ENCODE assay signal across 10 cellular contexts in the genomic region with DNA sequence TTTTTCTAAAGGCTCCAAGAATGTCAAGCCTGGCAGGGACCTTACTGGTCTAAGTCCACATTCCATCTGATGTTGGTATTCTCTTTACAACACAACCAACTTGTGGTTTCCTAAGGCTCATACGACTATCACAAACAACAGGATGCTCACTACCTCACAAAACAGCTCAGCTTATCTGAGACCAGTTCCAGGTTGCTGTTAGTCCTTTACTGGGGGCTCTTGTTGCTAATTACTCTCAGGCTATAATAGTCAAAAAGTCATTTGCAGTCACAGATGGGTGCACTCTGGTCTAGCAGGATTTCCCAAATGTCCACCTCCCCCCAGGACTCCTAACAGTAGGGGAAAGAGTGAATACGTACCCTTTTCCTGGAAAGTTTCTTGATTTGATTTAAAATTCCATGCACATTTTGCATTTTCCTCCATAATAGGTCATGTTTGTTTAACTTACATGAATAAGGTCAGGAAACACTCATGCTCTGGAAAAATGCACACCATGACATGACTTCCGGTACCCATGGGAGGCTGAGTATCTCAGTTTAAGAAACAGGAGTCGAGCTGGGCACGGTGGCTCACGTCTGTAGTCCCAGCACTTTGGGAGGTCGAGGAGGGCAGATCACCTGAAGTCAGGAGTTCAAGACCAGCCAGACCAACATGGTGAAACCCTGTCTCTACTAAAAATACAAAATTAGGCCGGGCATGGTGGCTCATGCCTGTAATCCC. TPM values are rescaled to one million over a fixed set of nuclear protein-coding genes. Genes with fewer than 3 reads are reported as not detected.
A peak's percentile ranks its signal among the peaks of the same experiment; 100 is the strongest.
DNase-seq lines count a peak whose midpoint lies in the region; ATAC-seq and TF ChIP-seq lines count a peak whose summit lies in the region.
"Had no signal": no experiment of that assay in that cellular context is flagged by ENCODE, and none has a peak within 500 bp of the region (broad histone marks: within the 10 kb centered on the region; RNA-seq: fewer than 3 reads in every experiment).

No MANE protein-coding gene starts in this region.

- no peaks in the 10 kb centered on the region for H3K27me3 Mint-ChIP-seq in activated T-helper 1 cell treated with anti-CD3 and anti-CD28 coated beads, Interleukin-12 subunit alpha, Interleukin-12 subunit beta, Interleukin-2, Interleukin-4 antibody, amounts not matched to agents 30 ng/mL and 10 ng/mL and 1 ng/mL, durations not matched to agents 14 hours and 24 hours and 36 hours (ENCODE audit: insufficient read depth)

- H3K27ac ChIP-seq in gastroesophageal sphincter = no peak overlapping the region
- H3K27ac ChIP-seq in transverse colon = peak overlapping the region in 1 of 4 donors; percentile 4
- no peak overlapping the region for H3K27ac ChIP-seq in ovary
- H3K27ac ChIP-seq: epithelial cell of prostate had no signal

- H3K27me3 ChIP-seq in gastroesophageal sphincter (peaks cover 6% of the 10 kb centered on the region), transverse colon (no peaks in the 10 kb centered on the region), ovary (no peaks in the 10 kb centered on the region)

- peaks cover 48% of the 10 kb centered on the region for H3K4me1 Mint-ChIP-seq in activated T-helper 1 cell treated with anti-CD3 and anti-CD28 coated beads, Interleukin-12 subunit alpha, Interleukin-12 subunit beta, Interleukin-2, Interleukin-4 antibody, amounts not matched to agents 30 ng/mL and 10 ng/mL and 1 ng/mL, durations not matched to agents 14 hours and 24 hours and 36 hours (ENCODE audit: low read depth)

- peak; percentile 43 for ATAC-seq in gastroesophageal sphincter
- ATAC-seq in HG02885 (IDR thresholded peaks at IDR 0.05; ENCODE audit: poor library complexity, unreplicated experiment) = no peak

- H3K36me3 ChIP-seq in gastroesophageal sphincter (no peaks in the 10 kb centered on the region), transverse colon (no peaks in the 10 kb centered on the region), ovary (no peaks in the 10 kb centered on the region)

- peak overlapping the region; percentile 99 for H3K27ac Mint-ChIP-seq in activated T-helper 1 cell treated with anti-CD3 and anti-CD28 coated beads, Interleukin-12 subunit alpha, Interleukin-12 subunit beta, Interleukin-2, Interleukin-4 antibody, amounts not matched to agents 30 ng/mL and 10 ng/mL and 1 ng/mL, durations not matched to agents 14 hours and 24 hours and 36 hours

- peak overlapping the region; percentile 81 for H3K4me3 Mint-ChIP-seq in activated T-helper 1 cell treated with anti-CD3 and anti-CD28 coated beads, Interleukin-12 subunit alpha, Interleukin-12 subunit beta, Interleukin-2, Interleukin-4 antibody, amounts not matched to agents 30 ng/mL and 10 ng/mL and 1 ng/mL, durations not matched to agents 14 hours and 24 hours and 36 hours

- no peaks in the 10 kb centered on the region for H3K4me1 ChIP-seq in gastroesophageal sphincter
- H3K4me1 ChIP-seq in transverse colon = no peaks in the 10 kb centered on the region
- H3K4me1 ChIP-seq in ovary (ENCODE audit: insufficient read depth) = no peaks in the 10 kb centered on the region

- H3K9me3 Mint-ChIP-seq in activated T-helper 1 cell treated with anti-CD3 and anti-CD28 coated beads, Interleukin-12 subunit alpha, Interleukin-12 subunit beta, Interleukin-2, Interleukin-4 antibody, amounts not matched to agents 30 ng/mL and 10 ng/mL and 1 ng/mL, durations not matched to agents 14 hours and 24 hours and 36 hours = no peaks in the 10 kb centered on the region

- no peak for TF ChIP-seq CTCF in gastroesophageal sphincter (IDR thresholded peaks at IDR 0.05)
- no peak for TF ChIP-seq CTCF in transverse colon (IDR thresholded peaks at IDR 0.05)
- TF ChIP-seq CTCF in ovary (IDR thresholded peaks at IDR 0.05) = no peak

- in situ Hi-C loops in transverse colon (cut with MboI; ENCODE audit: low pct_ligation_motif_present in 1 of 4, low pct_unique_long_range_greater_than_20kb in 1 of 4, low sequenced_read_pairs in 3 of 4) = no loop called here

- intact Hi-C loops in activated T-helper 1 cell treated with anti-CD3 and anti-CD28 coated beads, Interleukin-12 subunit alpha, Interleukin-12 subunit beta, Interleukin-2, Interleukin-4 antibody, amounts not matched to agents 30 ng/mL and 10 ng/mL and 1 ng/mL, durations not matched to agents 14 hours and 24 hours and 36 hours (cut with micrococcal nuclease) = no loop called here
- intact Hi-C loops in transverse colon (cut with DNase I; ENCODE audit: low total_unique reads) = no loop called here
- intact Hi-C loops in ovary (cut with DNase I) = no loop called here

- peak in 4 of 6 experiments; percentile 19 to 50 (median 34) for DNase-seq in stimulated activated naive CD4-positive, alpha-beta T cell (lab: John Stamatoyannopoulos, UW)
- no peak for DNase-seq in stimulated activated naive CD4-positive, alpha-beta T cell treated with Interleukin-2 at 50 U/mL for 16 hours (lab: John Stamatoyannopoulos, UW)
- no peak for DNase-seq in activated T-helper 1 cell treated with anti-CD3 and anti-CD28 coated beads, Interleukin-12 subunit alpha, Interleukin-12 subunit beta, Interleukin-2, Interleukin-4 antibody, amounts not matched to agents 30 ng/mL and 10 ng/mL and 1 ng/mL, durations not matched to agents 14 hours and 24 hours and 36 hours (ENCODE audit: low spot score)
- DNase-seq in transverse colon = no peak
- DNase-seq in DMS79 (lab: John Stamatoyannopoulos, UW) = no peak
- DNase-seq in ovary = no peak

- no peak for TF ChIP-seq POLR2A in gastroesophageal sphincter (IDR thresholded peaks at IDR 0.05)
- TF ChIP-seq POLR2A in transverse colon (IDR thresholded peaks at IDR 0.05) = no peak
- TF ChIP-seq POLR2A in ovary (IDR thresholded peaks at IDR 0.05) = no peak

- no peak for TF ChIP-seq EP300 in gastroesophageal sphincter (IDR thresholded peaks at IDR 0.05)
- no peak for TF ChIP-seq EP300 in transverse colon (IDR thresholded peaks at IDR 0.05; ENCODE audit: low read depth)
- no peak for TF ChIP-seq EP300 in ovary (IDR thresholded peaks at IDR 0.05)

- WGBS in gastroesophageal sphincter (ENCODE audit: low coverage in 1 of 2), 2 donors = 45 to 74% methylated on average over 4 of the region's 8 CpGs
- 65 to 69% methylated on average over 3 to 8 of the region's 8 CpGs for WGBS in transverse colon (ENCODE audit: low coverage in 1 of 2), 2 donors
- 42 to 56% (median 44%) methylated on average over 8 of the region's 8 CpGs for WGBS in ovary, 3 donors

- H3K36me3 Mint-ChIP-seq in activated T-helper 1 cell treated with anti-CD3 and anti-CD28 coated beads, Interleukin-12 subunit alpha, Interleukin-12 subunit beta, Interleukin-2, Interleukin-4 antibody, amounts not matched to agents 30 ng/mL and 10 ng/mL and 1 ng/mL, durations not matched to agents 14 hours and 24 hours and 36 hours (ENCODE audit: low read depth) = peaks cover 29% of the 10 kb centered on the region

- no peaks in the 10 kb centered on the region for H3K9me3 ChIP-seq in gastroesophageal sphincter
- no peaks in the 10 kb centered on the region for H3K9me3 ChIP-seq in transverse colon
- no peaks in the 10 kb centered on the region for H3K9me3 ChIP-seq in ovary
- H3K9me3 ChIP-seq: Caco-2 had no signal

- H3K4me3 ChIP-seq in gastroesophageal sphincter = no peak overlapping the region
- H3K4me3 ChIP-seq in transverse colon = no peak overlapping the region
- H3K4me3 ChIP-seq in ovary = no peak overlapping the region

RNA-seq across cellular contexts. Expression of gene LCK, which starts 16.0 kb away (rescaled TPM):
- total RNA-seq in activated T-helper 1 cell treated with anti-CD3 and anti-CD28 coated beads, Interleukin-12 subunit alpha, Interleukin-12 subunit beta, Interleukin-2, Interleukin-4 antibody, amounts not matched to agents 30 ng/mL and 10 ng/mL and 1 ng/mL, durations not matched to agents 14 hours and 24 hours and 36 hours = 269 and 281 TPM in 2 replicates
- total RNA-seq in gastroesophageal sphincter (1 to 10 TPM in 2 of 4 donors, under 1 TPM in 2; 0.47 to 3.5 (median 1.2) TPM), transverse colon (10 to 100 TPM in 1 of 4 donors, 1 to 10 TPM in 2, not detected in 1; 4.5 to 12.3 (median 8.7) TPM), ovary (1 to 10 TPM in 3 of 7 donors, under 1 TPM in 4; 0.35 to 1.4 (median 0.92) TPM)
- 1 to 10 TPM in 1 of 2 donors, under 1 TPM in 1; 0.69 to 2.8 TPM for polyA plus RNA-seq in ovary

RNA-seq across cellular contexts. Expression of gene FAM167B, which starts 20.1 kb away (rescaled TPM):
- 0.57 and 0.61 TPM in 2 replicates for total RNA-seq in activated T-helper 1 cell treated with anti-CD3 and anti-CD28 coated beads, Interleukin-12 subunit alpha, Interleukin-12 subunit beta, Interleukin-2, Interleukin-4 antibody, amounts not matched to agents 30 ng/mL and 10 ng/mL and 1 ng/mL, durations not matched to agents 14 hours and 24 hours and 36 hours
- total RNA-seq in gastroesophageal sphincter (1 to 10 TPM in 3 of 4 donors, under 1 TPM in 1; 0.40 to 4.4 (median 2.2) TPM), transverse colon (1 to 10 TPM in 2 of 4 donors, not detected in 2; 1.1 to 1.5 TPM), ovary (1 to 10 TPM in 6 of 7 donors, not detected in 1; 1.5 to 7.8 (median 3.6) TPM)
- 1 to 10 TPM; 2.3 to 3.4 TPM for polyA plus RNA-seq in ovary

RNA-seq across cellular contexts. Expression of gene HDAC1, which starts 24.8 kb away (rescaled TPM):
- total RNA-seq in activated T-helper 1 cell treated with anti-CD3 and anti-CD28 coated beads, Interleukin-12 subunit alpha, Interleukin-12 subunit beta, Interleukin-2, Interleukin-4 antibody, amounts not matched to agents 30 ng/mL and 10 ng/mL and 1 ng/mL, durations not matched to agents 14 hours and 24 hours and 36 hours = 177 and 179 TPM in 2 replicates
- 10 to 100 TPM; 49.5 to 60.5 (median 59.5) TPM for total RNA-seq in gastroesophageal sphincter
- total RNA-seq in transverse colon = 100 to 1,000 TPM in 3 of 4 donors, 10 to 100 TPM in 1; 85.2 to 218 (median 174) TPM
- 100 to 1,000 TPM in 1 of 7 donors, 10 to 100 TPM in 6; 52.9 to 107 (median 89.2) TPM for total RNA-seq in ovary
- 100 to 1,000 TPM in 1 of 2 donors, 10 to 100 TPM in 1; 66.7 to 101 TPM for polyA plus RNA-seq in ovary

RNA-seq across cellular contexts. Expression of gene EIF3I, which starts 44.9 kb away (rescaled TPM):
- 297 TPM in 2 replicates for total RNA-seq in activated T-helper 1 cell treated with anti-CD3 and anti-CD28 coated beads, Interleukin-12 subunit alpha, Interleukin-12 subunit beta, Interleukin-2, Interleukin-4 antibody, amounts not matched to agents 30 ng/mL and 10 ng/mL and 1 ng/mL, durations not matched to agents 14 hours and 24 hours and 36 hours
- total RNA-seq in gastroesophageal sphincter = 100 to 1,000 TPM; 123 to 224 (median 171) TPM
- 100 to 1,000 TPM in 3 of 4 donors, 10 to 100 TPM in 1; 43.8 to 122 (median 114) TPM for total RNA-seq in transverse colon
- 100 to 1,000 TPM; 140 to 194 (median 161) TPM for total RNA-seq in ovary
- 100 to 1,000 TPM; 189 to 272 TPM for polyA plus RNA-seq in ovary

RNA-seq across cellular contexts. Expression of gene TMEM234, which starts 44.9 kb away (rescaled TPM):
- 13.5 and 15.0 TPM in 2 replicates for total RNA-seq in activated T-helper 1 cell treated with anti-CD3 and anti-CD28 coated beads, Interleukin-12 subunit alpha, Interleukin-12 subunit beta, Interleukin-2, Interleukin-4 antibody, amounts not matched to agents 30 ng/mL and 10 ng/mL and 1 ng/mL, durations not matched to agents 14 hours and 24 hours and 36 hours
- total RNA-seq in gastroesophageal sphincter (10 to 100 TPM in 2 of 4 donors, 1 to 10 TPM in 2; 3.5 to 17.9 (median 9.9) TPM), transverse colon (100 to 1,000 TPM in 1 of 4 donors, 10 to 100 TPM in 3; 16.5 to 166 (median 22.7) TPM), ovary (10 to 100 TPM; 11.6 to 34.6 (median 24.6) TPM)
- 10 to 100 TPM in 1 of 2 donors, 1 to 10 TPM in 1; 9.4 to 13.8 TPM for polyA plus RNA-seq in ovary

Comparison
In these comparisons a context has a peak if more than half of its experiments do, and no peak if none do; other contexts are left out.
1. DNase-seq: peak in stimulated activated naive CD4-positive, alpha-beta T cell (4 of 6); none in stimulated activated naive CD4-positive, alpha-beta T cell treated with Interleukin-2 at 50 U/mL for 16 hours (single experiment), activated T-helper 1 cell treated with anti-CD3 and anti-CD28 coated beads, Interleukin-12 subunit alpha, Interleukin-12 subunit beta, Interleukin-2, Interleukin-4 antibody, amounts not matched to agents 30 ng/mL and 10 ng/mL and 1 ng/mL, durations not matched to agents 14 hours and 24 hours and 36 hours (single experiment), transverse colon (single experiment), DMS79 (single experiment) and ovary (0 of 5).
2. RNA of gene LCK, which starts 16.0 kb away (total RNA-seq): 269 to 281 TPM in activated T-helper 1 cell treated with anti-CD3 and anti-CD28 coated beads, Interleukin-12 subunit alpha, Interleukin-12 subunit beta, Interleukin-2, Interleukin-4 antibody, amounts not matched to agents 30 ng/mL and 10 ng/mL and 1 ng/mL, durations not matched to agents 14 hours and 24 hours and 36 hours; 4.5 to 12.3 TPM in transverse colon, 0.47 to 3.5 TPM in gastroesophageal sphincter and 0.35 to 1.4 TPM in ovary; every median in the first group is over 10 times any median in the second.